In the genomic region with DNA sequence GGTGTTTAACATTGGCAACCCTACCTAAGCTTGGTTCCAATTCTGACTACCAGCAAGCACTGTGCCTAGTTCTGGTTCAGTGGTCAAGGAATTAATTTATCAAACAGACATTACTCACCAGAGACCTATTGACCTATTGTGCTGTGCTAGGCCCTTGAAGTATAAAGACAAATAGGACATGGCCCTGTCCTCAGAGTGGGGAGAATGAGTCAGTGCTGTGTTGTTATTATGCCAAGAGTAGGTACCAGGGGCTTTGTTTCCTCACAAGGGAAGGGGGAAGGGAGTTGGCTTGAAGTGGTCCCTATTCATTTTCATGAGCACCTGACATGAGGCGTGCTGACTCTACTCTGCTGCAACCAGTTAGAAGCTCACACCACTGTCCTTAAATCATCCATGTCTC, we compare ENCODE assay signal across 30 cellular contexts.
DNase-seq lines count a peak whose midpoint lies in the region; ATAC-seq and TF ChIP-seq lines count a peak whose summit lies in the region.
"Had no signal": no experiment of that assay in that cellular context is flagged by ENCODE, and none has a peak within 500 bp of the region (broad histone marks: within the 10 kb centered on the region; RNA-seq: fewer than 3 reads in every experiment).

No MANE protein-coding gene starts in this region.

- DNase-seq in HK-2 (ENCODE audit: unreplicated experiment) (peak; percentile 35), RPMI7951 (ENCODE audit: low read depth) (peak; percentile 58), fibroblast of pulmonary artery (ENCODE audit: low read depth) (peak; percentile 9), pulmonary artery endothelial cell (ENCODE audit: low read depth, low spot score) (peak; percentile 45), HPDE6-E6E7 (ENCODE audit: extremely low spot score) (no peak), CD14-positive monocyte (ENCODE audit: low spot score) (no peak), HuH-7 (ENCODE audit: low spot score) (no peak)
- DNase-seq: activated CD4-positive, alpha-beta T cell treated with anti-CD3 and anti-CD28 coated beads for 36 hours; activated naive CD4-positive, alpha-beta T cell treated with anti-CD3 and anti-CD28 coated beads, Interleukin-2, amount 50 U/mL, for 16 hours; amniotic stem cell; Calu3; effector CD4-positive, alpha-beta T cell; heart left ventricle; MG63; NCI-H1105; NCI-H187 treated with DMSO at 0.1 percent for 48 hours; NCI-H69; nephron progenitor cell; SIG-M5; substantia nigra had no signal

- H3K36me3 Mint-ChIP-seq in CD14-positive monocyte = no peaks in the 10 kb centered on the region
- H3K36me3 Mint-ChIP-seq: stimulated activated memory B cell treated with anti-CD40 and anti-IgM and Interleukin-4, amounts not matched to agents 10 μg/mL and 1 μg/mL and 100 μg/mL, for 72 hours had no signal

- TF ChIP-seq CTCF in fibroblast of pulmonary artery (IDR thresholded peaks at IDR 0.05; ENCODE audit: low read length, missing control alignments) = no peak
- no peak for TF ChIP-seq CTCF in CD14-positive monocyte (IDR thresholded peaks at IDR 0.05)

- no peaks in the 10 kb centered on the region for H3K4me1 Mint-ChIP-seq in CD14-positive monocyte
- H3K4me1 Mint-ChIP-seq: activated CD4-positive, alpha-beta T cell treated with anti-CD3 and anti-CD28 coated beads for 36 hours; activated T-helper 17 cell treated with anti-CD3 and anti-CD28 coated beads, Interleukin-2, amount 50 U/mL, for 72 hours; stimulated activated memory B cell treated with anti-CD40 and anti-IgM and Interleukin-4, amounts not matched to agents 10 μg/mL and 1 μg/mL and 100 μg/mL, for 72 hours had no signal

- ATAC-seq in HG03460 (IDR thresholded peaks at IDR 0.05; ENCODE audit: unreplicated experiment) = no peak
- ATAC-seq: activated CD4-positive, alpha-beta T cell treated with anti-CD3 and anti-CD28 coated beads for 36 hours; activated T-helper 17 cell treated with anti-CD3 and anti-CD28 coated beads, Interleukin-2, amount 50 U/mL, for 72 hours; GM23338; heart left ventricle; K562; Panc1; stimulated activated memory B cell treated with anti-CD40 and anti-IgM and Interleukin-4, amounts not matched to agents 10 μg/mL and 1 μg/mL and 100 μg/mL, for 72 hours had no signal

- no peak overlapping the region for H3K27ac Mint-ChIP-seq in CD14-positive monocyte
- H3K27ac Mint-ChIP-seq: activated CD4-positive, alpha-beta T cell treated with anti-CD3 and anti-CD28 coated beads for 36 hours; activated T-helper 17 cell treated with anti-CD3 and anti-CD28 coated beads, Interleukin-2, amount 50 U/mL, for 72 hours; GM23338; stimulated activated memory B cell treated with anti-CD40 and anti-IgM and Interleukin-4, amounts not matched to agents 10 μg/mL and 1 μg/mL and 100 μg/mL, for 72 hours had no signal

- H3K4me3 ChIP-seq in fibroblast of pulmonary artery (replicated peaks; ENCODE audit: low read depth, low read length) = no peak overlapping the region
- H3K4me3 ChIP-seq: BLaER1 treated with 17β-estradiol and CSF1 and Interleukin-3, amounts not matched to agents 10 nM and 100 nM; breast epithelium; GM23338; heart left ventricle; K562; lung; MG63; upper lobe of left lung had no signal

- intact Hi-C loops in CD14-positive monocyte (cut with micrococcal nuclease) = no loop called here

- no peak overlapping the region for H3K4me3 Mint-ChIP-seq in CD14-positive monocyte
- H3K4me3 Mint-ChIP-seq: activated CD4-positive, alpha-beta T cell treated with anti-CD3 and anti-CD28 coated beads for 36 hours; activated T-helper 17 cell treated with anti-CD3 and anti-CD28 coated beads, Interleukin-2, amount 50 U/mL, for 72 hours; GM23338; nephron progenitor cell; stimulated activated memory B cell treated with anti-CD40 and anti-IgM and Interleukin-4, amounts not matched to agents 10 μg/mL and 1 μg/mL and 100 μg/mL, for 72 hours had no signal

- peaks cover 0 to 7% (median 3%) of the 10 kb centered on the region in 7 donors for H3K9me3 Mint-ChIP-seq in CD14-positive monocyte
- H3K9me3 Mint-ChIP-seq: activated T-helper 17 cell treated with anti-CD3 and anti-CD28 coated beads, Interleukin-2, amount 50 U/mL, for 72 hours had no signal

- H3K27me3 Mint-ChIP-seq in CD14-positive monocyte (ENCODE audit: low read depth in 3 of 3) = peaks cover 0 to 5% (median 3%) of the 10 kb centered on the region in 3 donors

Comparison
In these comparisons a context has a peak if more than half of its experiments do, and no peak if none do; other contexts are left out.
1. DNase-seq: peak in HK-2 (single experiment), RPMI7951 (single experiment), fibroblast of pulmonary artery (single experiment) and pulmonary artery endothelial cell (single experiment); none in HPDE6-E6E7 (single experiment), CD14-positive monocyte (single experiment) and HuH-7 (single experiment).